12 cellular contexts compared by ENCODE assay signal in genomic region chr15:31332681-31333071, GRCh38. TPM values are rescaled to one million over a fixed set of nuclear protein-coding genes. Genes with fewer than 3 reads are reported as not detected.
DNase-seq lines count a peak whose midpoint lies in the region; ATAC-seq and TF ChIP-seq lines count a peak whose summit lies in the region.
"Had no signal": no experiment of that assay in that cellular context is flagged by ENCODE, and none has a peak within 500 bp of the region (broad histone marks: within the 10 kb centered on the region; RNA-seq: fewer than 3 reads in every experiment).

No MANE protein-coding gene starts in this region.

- H3K27ac ChIP-seq in breast epithelium = peak overlapping the region in 1 of 2 donors; percentile 21
- peak overlapping the region; percentile 100 for H3K27ac ChIP-seq in lower lobe of right lung
- H3K27ac ChIP-seq in transverse colon = peak overlapping the region; percentile 0 to 100 (median 10)

- TF ChIP-seq CTCF in MCF 10A (IDR thresholded peaks at IDR 0.05; ENCODE audit: unreplicated experiment) = no peak
- no peak for TF ChIP-seq CTCF in breast epithelium (IDR thresholded peaks at IDR 0.05)
- no peak for TF ChIP-seq CTCF in lower lobe of right lung (IDR thresholded peaks at IDR 0.05)
- no peak for TF ChIP-seq CTCF in transverse colon (IDR thresholded peaks at IDR 0.05)

- H3K27ac Mint-ChIP-seq in MCF 10A (ENCODE audit: low read depth, unreplicated experiment) = peak overlapping the region; percentile 54
- H3K27ac Mint-ChIP-seq in activated T-helper 1 cell treated with anti-CD3 and anti-CD28 coated beads, Interleukin-12 subunit alpha, Interleukin-12 subunit beta, Interleukin-2, Interleukin-4 antibody, amounts not matched to agents 30 ng/mL and 10 ng/mL and 1 ng/mL, durations not matched to agents 14 hours and 24 hours and 36 hours = peak overlapping the region; percentile 36

- H3K4me1 Mint-ChIP-seq in MCF 10A (ENCODE audit: insufficient read depth, unreplicated experiment) = peaks cover 36% of the 10 kb centered on the region
- H3K4me1 Mint-ChIP-seq in activated T-helper 1 cell treated with anti-CD3 and anti-CD28 coated beads, Interleukin-12 subunit alpha, Interleukin-12 subunit beta, Interleukin-2, Interleukin-4 antibody, amounts not matched to agents 30 ng/mL and 10 ng/mL and 1 ng/mL, durations not matched to agents 14 hours and 24 hours and 36 hours (ENCODE audit: low read depth) = peaks cover 91% of the 10 kb centered on the region

- intact Hi-C loops in MCF 10A (cut with micrococcal nuclease) (no loop called here), breast epithelium (cut with DNase I; ENCODE audit: low total_unique reads) (no loop called here), lower lobe of right lung (cut with DNase I) (no loop called here), transverse colon (cut with DNase I; ENCODE audit: low total_unique reads) (loop anchor here (10.0 kb wide), 1 partner anchor 62 kb away; no protein-coding TSS in a partner anchor)
- intact Hi-C loops in activated T-helper 1 cell treated with anti-CD3 and anti-CD28 coated beads, Interleukin-12 subunit alpha, Interleukin-12 subunit beta, Interleukin-2, Interleukin-4 antibody, amounts not matched to agents 30 ng/mL and 10 ng/mL and 1 ng/mL, durations not matched to agents 14 hours and 24 hours and 36 hours (cut with micrococcal nuclease) = no loop called here

- DNase-seq in MCF 10A (ENCODE audit: unreplicated experiment) = no peak
- no peak for DNase-seq in breast epithelium (ENCODE audit: low spot score in 2 of 2)
- DNase-seq in activated T-helper 1 cell treated with anti-CD3 and anti-CD28 coated beads, Interleukin-12 subunit alpha, Interleukin-12 subunit beta, Interleukin-2, Interleukin-4 antibody, amounts not matched to agents 30 ng/mL and 10 ng/mL and 1 ng/mL, durations not matched to agents 14 hours and 24 hours and 36 hours (ENCODE audit: low spot score) = no peak
- no peak for DNase-seq in lower lobe of right lung
- no peak for DNase-seq in transverse colon
- DNase-seq in cortex of kidney (lab: John Stamatoyannopoulos, UW) = no peak
- DNase-seq: cerebellar nuclear complex, H7, NCI-H187 treated with DMSO at 0.1 percent for 48 hours had no signal

- H3K27me3 ChIP-seq in breast epithelium = no peaks in the 10 kb centered on the region
- H3K27me3 ChIP-seq in lower lobe of right lung (ENCODE audit: low read depth) = no peaks in the 10 kb centered on the region
- no peaks in the 10 kb centered on the region for H3K27me3 ChIP-seq in transverse colon

- H3K4me3 ChIP-seq in breast epithelium = no peak overlapping the region
- no peak overlapping the region for H3K4me3 ChIP-seq in lower lobe of right lung
- H3K4me3 ChIP-seq in transverse colon = no peak overlapping the region

- in situ Hi-C loops in transverse colon (cut with MboI; ENCODE audit: low pct_ligation_motif_present in 1 of 4, low pct_unique_long_range_greater_than_20kb in 1 of 4, low sequenced_read_pairs in 3 of 4) = loop anchor here in 3 of 4 donors (10.0 kb wide), 2 partner anchors 118 to 152 kb away; no protein-coding TSS in a partner anchor

- TF ChIP-seq EP300 in transverse colon (IDR thresholded peaks at IDR 0.05; ENCODE audit: low read depth) = no peak

- H3K9me3 ChIP-seq in breast epithelium = no peaks in the 10 kb centered on the region
- no peaks in the 10 kb centered on the region for H3K9me3 ChIP-seq in lower lobe of right lung
- H3K9me3 ChIP-seq in transverse colon = no peaks in the 10 kb centered on the region

- CTCF ChIA-PET in MCF 10A (lab: Yijun Ruan, JAX) = interaction anchor here (0.6 to 2.1 kb wide), 5 partner anchors 9 to 156 kb away, joined by 3 to 7 read pairs (median 3); no protein-coding TSS in a partner anchor

- WGBS in transverse colon (ENCODE audit: low coverage in 1 of 2), 2 donors = 94 to 100% methylated on average over 1 of the region's 1 CpG

- no peaks in the 10 kb centered on the region for H3K9me3 Mint-ChIP-seq in MCF 10A (ENCODE audit: unreplicated experiment)
- H3K9me3 Mint-ChIP-seq in activated T-helper 1 cell treated with anti-CD3 and anti-CD28 coated beads, Interleukin-12 subunit alpha, Interleukin-12 subunit beta, Interleukin-2, Interleukin-4 antibody, amounts not matched to agents 30 ng/mL and 10 ng/mL and 1 ng/mL, durations not matched to agents 14 hours and 24 hours and 36 hours = no peaks in the 10 kb centered on the region

- no TSS peak for BruUV-seq in MCF 10A (replicated peaks; lab: Mats Ljungman, UMichigan)

- no peaks in the 10 kb centered on the region for H3K27me3 Mint-ChIP-seq in MCF 10A (ENCODE audit: insufficient read depth, unreplicated experiment)
- no peaks in the 10 kb centered on the region for H3K27me3 Mint-ChIP-seq in activated T-helper 1 cell treated with anti-CD3 and anti-CD28 coated beads, Interleukin-12 subunit alpha, Interleukin-12 subunit beta, Interleukin-2, Interleukin-4 antibody, amounts not matched to agents 30 ng/mL and 10 ng/mL and 1 ng/mL, durations not matched to agents 14 hours and 24 hours and 36 hours (ENCODE audit: insufficient read depth)

- ATAC-seq in lower lobe of right lung = peak in 1 of 2 donors; percentile 21
- ATAC-seq in GM21825 (IDR thresholded peaks at IDR 0.05; ENCODE audit: unreplicated experiment) = no peak
- no peak for ATAC-seq in HG03175 (IDR thresholded peaks at IDR 0.05; ENCODE audit: unreplicated experiment)
- ATAC-seq: HepG2 had no signal

- POLR2A ChIA-PET in MCF 10A (lab: Yijun Ruan, JAX) = interaction anchor here (1.1 kb wide), 1 partner anchor 30 kb away, joined by 4 read pairs; no protein-coding TSS in a partner anchor

- no peak overlapping the region for H3K4me3 Mint-ChIP-seq in MCF 10A (ENCODE audit: unreplicated experiment)
- H3K4me3 Mint-ChIP-seq in activated T-helper 1 cell treated with anti-CD3 and anti-CD28 coated beads, Interleukin-12 subunit alpha, Interleukin-12 subunit beta, Interleukin-2, Interleukin-4 antibody, amounts not matched to agents 30 ng/mL and 10 ng/mL and 1 ng/mL, durations not matched to agents 14 hours and 24 hours and 36 hours = peak overlapping the region; percentile 95

- H3K4me1 ChIP-seq in breast epithelium (peaks cover 8 to 13% of the 10 kb centered on the region in 2 donors), lower lobe of right lung (peaks cover 85% of the 10 kb centered on the region), transverse colon (peaks cover 41 to 90% (median 69%) of the 10 kb centered on the region in 4 donors)

- H3K36me3 Mint-ChIP-seq in MCF 10A (ENCODE audit: insufficient read depth, unreplicated experiment) = peaks cover 21% of the 10 kb centered on the region
- peaks cover 15% of the 10 kb centered on the region for H3K36me3 Mint-ChIP-seq in activated T-helper 1 cell treated with anti-CD3 and anti-CD28 coated beads, Interleukin-12 subunit alpha, Interleukin-12 subunit beta, Interleukin-2, Interleukin-4 antibody, amounts not matched to agents 30 ng/mL and 10 ng/mL and 1 ng/mL, durations not matched to agents 14 hours and 24 hours and 36 hours (ENCODE audit: low read depth)

- H3K36me3 ChIP-seq in breast epithelium (no peaks in the 10 kb centered on the region), lower lobe of right lung (peaks cover 9% of the 10 kb centered on the region), transverse colon (no peaks in the 10 kb centered on the region)

- TF ChIP-seq POLR2A in breast epithelium (IDR thresholded peaks at IDR 0.05) (no peak), transverse colon (IDR thresholded peaks at IDR 0.05) (no peak)

RNA-seq across cellular contexts. Expression of gene KLF13, which starts 6.0 kb away (rescaled TPM):
- 83.1 and 110 TPM in 2 replicates for total RNA-seq in MCF 10A (2022)
- 10 to 100 TPM; 26.3 to 52.2 (median 28.2) TPM for total RNA-seq in breast epithelium
- total RNA-seq in activated T-helper 1 cell treated with anti-CD3 and anti-CD28 coated beads, Interleukin-12 subunit alpha, Interleukin-12 subunit beta, Interleukin-2, Interleukin-4 antibody, amounts not matched to agents 30 ng/mL and 10 ng/mL and 1 ng/mL, durations not matched to agents 14 hours and 24 hours and 36 hours = 129 and 137 TPM in 2 replicates
- 178 TPM for total RNA-seq in lower lobe of right lung
- 10 to 100 TPM; 39.0 to 81.2 (median 68.8) TPM for total RNA-seq in transverse colon
